Comparison of ENCODE assay signal across 8 cellular contexts in genomic region chr19:29606420-29606747, GRCh38. TPM values are rescaled to one million over a fixed set of nuclear protein-coding genes. Genes with fewer than 3 reads are reported as not detected.
A peak's percentile ranks its signal among the peaks of the same experiment; 100 is the strongest.
DNase-seq lines count a peak whose midpoint lies in the region; ATAC-seq and TF ChIP-seq lines count a peak whose summit lies in the region.

No MANE protein-coding gene starts in this region.

- H3K36me3 ChIP-seq in ES-I3 (ENCODE audit: insufficient read depth, low read length) (peaks cover under 1% of the 10 kb centered on the region), ascending aorta (peaks cover 2 to 19% of the 10 kb centered on the region in 2 donors), thymus (ENCODE audit: control insufficient read depth, insufficient read depth) (peaks cover 8% of the 10 kb centered on the region)

- H3K27ac ChIP-seq in ascending aorta (peak overlapping the region; percentile 85 to 93), thymus (ENCODE audit: low read depth) (peak overlapping the region; percentile 83)

- H3K4me1 ChIP-seq in ES-I3 (ENCODE audit: insufficient read depth, low read length) (no peaks in the 10 kb centered on the region), ascending aorta (peaks cover 0 to 10% of the 10 kb centered on the region in 2 donors), thymus (ENCODE audit: control insufficient read depth, insufficient read depth, low read length) (peaks cover 11% of the 10 kb centered on the region)

- peak overlapping the region; percentile 69 to 80 for H3K4me3 ChIP-seq in ascending aorta
- H3K4me3 ChIP-seq in thymus (ENCODE audit: low read length), result peak overlapping the region; percentile 82

- intact Hi-C loops in ascending aorta (cut with DNase I) (loop anchor here (1.0 to 10.0 kb wide), 6 partner anchors 59 to 392 kb away; partner anchors contain the start of genes C19orf12, CCNE1, PLEKHF1 and UQCRFS1), left colon (cut with DNase I, micrococcal nuclease) (loop anchor here in 1 of 2 donors (5.0 kb wide), 1 partner anchor 111 kb away; the partner anchor contains the start of gene C19orf12)

- in situ Hi-C loops in G401 (cut with HindIII; ENCODE audit: low sequenced_read_pairs), result no loop called here

- TF ChIP-seq CTCF in ascending aorta (IDR thresholded peaks at IDR 0.05), result no peak

- ATAC-seq in HG03039 (IDR thresholded peaks at IDR 0.05; ENCODE audit: unreplicated experiment), result peak; percentile 17
- peak; percentile 52 for ATAC-seq in left colon

- H3K27me3 ChIP-seq in ascending aorta (no peaks in the 10 kb centered on the region), thymus (ENCODE audit: control insufficient read depth, insufficient read depth) (no peaks in the 10 kb centered on the region)

- no peak for DNase-seq in ascending aorta (ENCODE audit: low spot score in 2 of 2)
- DNase-seq in left colon, result no peak
- DNase-seq in G401 (ENCODE audit: low spot score), result no peak
- no peak for DNase-seq in OCI-M2 (lab: John Stamatoyannopoulos, UW; ENCODE audit: unreplicated experiment)
- DNase-seq in nucleus accumbens (lab: John Stamatoyannopoulos, UW), result no peak

- WGBS in thymus, result 3% methylated on average over 12 of the region's 12 CpGs

- H3K9me3 ChIP-seq in ES-I3 (ENCODE audit: control insufficient read depth, insufficient read depth, low read length), result no peaks in the 10 kb centered on the region
- H3K9me3 ChIP-seq in ascending aorta, result no peaks in the 10 kb centered on the region
- no peaks in the 10 kb centered on the region for H3K9me3 ChIP-seq in thymus (ENCODE audit: control insufficient read depth)

- peak overlapping the region; percentile 80 for H3K9ac ChIP-seq in ES-I3 (ENCODE audit: low read depth, low read length)

RNA-seq across cellular contexts. Expression of gene POP4, which starts 0.3 kb away (rescaled TPM):
- total RNA-seq in ascending aorta (26.8 TPM), left colon (10 to 100 TPM; 57.5 to 61.8 TPM)
- polyA plus RNA-seq in thymus, result 76.3 TPM
- total RNA-seq in G401 (2014; rRNA removed; shearing (Covaris generic)), result 81.4 and 157 TPM in 2 replicates

RNA-seq across cellular contexts. Expression of gene PLEKHF1, which starts 58.9 kb away (rescaled TPM):
- total RNA-seq in ascending aorta, result 68.3 TPM
- 1 to 10 TPM; 2.8 to 3.7 TPM for total RNA-seq in left colon
- 35.4 TPM for polyA plus RNA-seq in thymus
- 23.8 and 26.3 TPM in 2 replicates for total RNA-seq in G401 (2014; rRNA removed; shearing (Covaris generic))
